In the genomic region with DNA sequence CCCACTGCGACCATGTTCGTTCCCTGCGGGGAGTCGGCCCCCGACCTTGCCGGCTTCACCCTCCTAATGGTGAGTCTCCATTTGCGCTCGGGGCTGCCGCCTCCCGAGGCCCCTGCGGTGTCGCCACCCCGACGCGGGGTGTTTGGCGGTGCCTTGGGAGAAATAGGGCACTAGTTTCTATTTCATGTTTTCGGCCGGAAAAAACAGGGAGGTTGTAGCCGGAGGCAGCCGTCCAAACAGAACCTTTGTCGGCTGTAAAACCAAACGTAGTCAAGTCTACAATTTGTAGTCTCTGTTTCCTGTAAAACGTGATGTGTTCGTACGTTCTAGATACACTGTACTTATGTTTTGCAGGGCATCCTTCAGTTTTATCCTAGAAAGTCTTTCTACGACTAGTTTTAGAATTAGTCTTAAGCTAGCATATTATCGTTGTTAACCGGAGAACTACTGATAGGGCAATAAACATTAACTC, we compare ENCODE assay signal across 8 cellular contexts. TPM values are rescaled to one million over a fixed set of nuclear protein-coding genes. Genes with fewer than 3 reads are reported as not detected.
DNase-seq lines count a peak whose midpoint lies in the region; ATAC-seq, FAIRE-seq and TF ChIP-seq lines count a peak whose summit lies in the region.

No MANE protein-coding gene starts in this region.

- peaks cover 51 to 57% (median 54%) of the 10 kb centered on the region in 3 donors for H3K4me1 Mint-ChIP-seq in T-cell

- TF ChIP-seq RAD21 in A549 (conservative IDR thresholded peaks at IDR 0.05 in 1 of 2, IDR thresholded peaks at IDR 0.05 in 1 of 2), result no peak

- H3K4me2 ChIP-seq in A549, result peak overlapping the region; percentile 98
- H3K4me2 ChIP-seq in smooth muscle cell, result peak overlapping the region; percentile 90

- H3K27ac ChIP-seq in A549, result peak overlapping the region; percentile 90 to 98
- peak overlapping the region; percentile 98 for H3K27ac ChIP-seq in smooth muscle cell (ENCODE audit: low read depth)

- POLR2A ChIA-PET in A549 (lab: Yijun Ruan, JAX), result interaction anchor here (0.6 to 1.4 kb wide), 6 partner anchors 9 to 326 kb away, joined by 3 to 6 read pairs (median 4); a partner anchor contains a TSS
- POLR2A ChIA-PET in T-cell (lab: Charles Lee), result no interaction called here

- no peak for FAIRE-seq in A549 (lab: Jason Lieb, UNC)

- H3K36me3 ChIP-seq in smooth muscle cell (ENCODE audit: low read depth), result peaks cover 10% of the 10 kb centered on the region

- H3K9me3 ChIP-seq in A549 (no peaks in the 10 kb centered on the region), smooth muscle cell (replicated peaks; ENCODE audit: low read depth) (no peaks in the 10 kb centered on the region)

- intact Hi-C loops in left ventricle myocardium superior (cut with micrococcal nuclease), result no loop called here

- TF ChIP-seq EP300 in A549 (IDR thresholded peaks at IDR 0.05), result no peak

- DNase-seq in A549 (ENCODE audit: low read depth in 1 of 2, low spot score in 1 of 2) (no peak), T-cell (no peak), left ventricle myocardium superior (no peak), smooth muscle cell (lab: John Stamatoyannopoulos, UW; ENCODE audit: unreplicated experiment) (no peak), activated gamma-delta T cell (lab: John Stamatoyannopoulos, UW) (no peak), NCI-H526 (lab: John Stamatoyannopoulos, UW) (no peak), D341Med (ENCODE audit: low spot score) (no peak)

- peak overlapping the region; percentile 85 to 97 (median 93) for H3K4me3 Mint-ChIP-seq in T-cell

- peak overlapping the region; percentile 99 for H3K9ac ChIP-seq in smooth muscle cell (ENCODE audit: low read depth)

- WGBS in A549 (ENCODE audit: missing lambda C conversion rate), result under 1% methylated on average over 12 of the region's 28 CpGs
- under 1% methylated on average over 28 of the region's 28 CpGs for WGBS in smooth muscle cell (ENCODE audit: low lambda C conversion rate)

- peaks cover 56% of the 10 kb centered on the region for H3K79me2 ChIP-seq in smooth muscle cell (ENCODE audit: low read depth)

- peak overlapping the region; percentile 96 to 100 for H3K27ac Mint-ChIP-seq in T-cell

- H4K20me1 ChIP-seq in smooth muscle cell (ENCODE audit: low read depth), result peaks cover 9% of the 10 kb centered on the region

- H2AFZ ChIP-seq in smooth muscle cell (ENCODE audit: low read depth), result peak overlapping the region; percentile 93

- TF ChIP-seq CTCF in A549 (IDR thresholded peaks at IDR 0.05) (no peak), smooth muscle cell (IDR thresholded peaks at IDR 0.05; ENCODE audit: borderline replicate concordance, insufficient read depth, poor library complexity, severe bottlenecking) (no peak)

- no peak for TF ChIP-seq POLR2A in A549 (IDR thresholded peaks at IDR 0.05; ENCODE audit: low read length)

- no peaks in the 10 kb centered on the region for H3K27me3 ChIP-seq in smooth muscle cell (ENCODE audit: low read depth)

- H3K36me3 Mint-ChIP-seq in T-cell, result peaks cover 19% of the 10 kb centered on the region

- ATAC-seq in A549 (peak; percentile 74; a peak in 4 of 6 replicates), GM21390 (IDR thresholded peaks at IDR 0.05; ENCODE audit: unreplicated experiment) (peak; percentile 30), T-cell (replicated peaks in 1 of 4) (peak; percentile 47 to 60 (median 52)), left ventricle myocardium superior (peak; percentile 64)

- no peaks in the 10 kb centered on the region for H3K9me3 Mint-ChIP-seq in T-cell

- H3K4me3 ChIP-seq in A549, result peak overlapping the region; percentile 64
- peak overlapping the region; percentile 84 for H3K4me3 ChIP-seq in smooth muscle cell

- peaks cover 43% of the 10 kb centered on the region for H3K4me1 ChIP-seq in A549
- peaks cover 20% of the 10 kb centered on the region for H3K4me1 ChIP-seq in smooth muscle cell (ENCODE audit: low read depth)

- no peaks in the 10 kb centered on the region for H3F3A ChIP-seq in smooth muscle cell (ENCODE audit: low read depth)

- CTCF ChIA-PET in A549 (lab: Yijun Ruan, JAX) (interaction anchor here (1.2 kb wide), 1 partner anchor 231 kb away, joined by 3 read pairs; no protein-coding TSS in a partner anchor), T-cell (lab: Charles Lee) (interaction anchor here (0.6 to 1.4 kb wide), 4 partner anchors 181 to 326 kb away, joined by 3 to 4 read pairs (median 4); a partner anchor contains a TSS)

- no peaks in the 10 kb centered on the region for H3K27me3 Mint-ChIP-seq in T-cell

TF ChIP-seq in A549, 52 proteins besides CTCF, POLR2A, EP300 and RAD21:
- TF ChIP-seq MYC (IDR thresholded peaks at IDR 0.05; ENCODE audit: borderline replicate concordance, low read length) (no peak), NFE2L2 (conservative IDR thresholded peaks at IDR 0.05; ENCODE audit: low read length) (no peak), JUN (IDR thresholded peaks at IDR 0.05) (0 out of 5 replicates have a peak, but pooled peaks of 1 of the 2 experiments have one; percentile 7), HDAC2 (IDR thresholded peaks at IDR 0.05) (no peak), MAFK (IDR thresholded peaks at IDR 0.05; ENCODE audit: partially characterized antibody) (no peak), ZNF302 (CRISPR knock-in tag; IDR thresholded peaks at IDR 0.05) (no peak), KDM5A (IDR thresholded peaks at IDR 0.05) (0 out of 2 replicates have a peak, but pooled peaks have one; percentile 38), POLR2AphosphoS2 (conservative IDR thresholded peaks at IDR 0.05; ENCODE audit: low read length) (no peak), BHLHE40 (IDR thresholded peaks at IDR 0.05; ENCODE audit: low read depth, low read length) (no peak), ZC3H11A (IDR thresholded peaks at IDR 0.05) (no peak), HEYL (CRISPR knock-in tag; IDR thresholded peaks at IDR 0.05) (no peak), ESRRA (IDR thresholded peaks at IDR 0.05; ENCODE audit: borderline replicate concordance, low read length) (no peak), JUNB (IDR thresholded peaks at IDR 0.05) (no peak), ZFP36 (IDR thresholded peaks at IDR 0.05; ENCODE audit: borderline replicate concordance, partially characterized antibody) (no peak), EHF (CRISPR knock-in tag; IDR thresholded peaks at IDR 0.05) (no peak), FOSL2 (IDR thresholded peaks at IDR 0.05) (no peak), FOSL2 (CRISPR knock-in tag; IDR thresholded peaks at IDR 0.05) (no peak), CHD2 (IDR thresholded peaks at IDR 0.05; ENCODE audit: low read length, partially characterized antibody) (no peak), PHF8 (IDR thresholded peaks at IDR 0.05; ENCODE audit: borderline replicate concordance, low read depth) (peak; percentile 80; the same call in 1 of the 2 replicates), RNF2 (IDR thresholded peaks at IDR 0.05; ENCODE audit: borderline replicate concordance, low read depth) (no peak), TP53 (CRISPR knock-in tag; IDR thresholded peaks at IDR 0.05) (no peak), ZSCAN20 (CRISPR knock-in tag; IDR thresholded peaks at IDR 0.05) (no peak)
- TF ChIP-seq, protein P1, sequence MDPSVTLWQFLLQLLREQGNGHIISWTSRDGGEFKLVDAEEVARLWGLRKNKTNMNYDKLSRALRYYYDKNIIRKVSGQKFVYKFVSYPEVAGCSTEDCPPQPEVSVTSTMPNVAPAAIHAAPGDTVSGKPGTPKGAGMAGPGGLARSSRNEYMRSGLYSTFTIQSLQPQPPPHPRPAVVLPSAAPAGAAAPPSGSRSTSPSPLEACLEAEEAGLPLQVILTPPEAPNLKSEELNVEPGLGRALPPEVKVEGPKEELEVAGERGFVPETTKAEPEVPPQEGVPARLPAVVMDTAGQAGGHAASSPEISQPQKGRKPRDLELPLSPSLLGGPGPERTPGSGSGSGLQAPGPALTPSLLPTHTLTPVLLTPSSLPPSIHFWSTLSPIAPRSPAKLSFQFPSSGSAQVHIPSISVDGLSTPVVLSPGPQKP (IDR thresholded peaks at IDR 0.05; ENCODE audit: low read depth, low read length), result no peak

RNA-seq across cellular contexts. Expression of a gene that starts 0.3 kb away (rescaled TPM):
- polyA plus RNA-seq in A549 (2011; rRNA removed), result 69.2 and 76.8 TPM in 2 replicates
- polyA plus RNA-seq in A549 (2012; cell fraction: cytosol; rRNA removed), result 27.4 and 32.9 TPM in 2 replicates
- polyA plus RNA-seq in A549 (2012; cell fraction: nucleus; rRNA removed), result 11.3 and 13.9 TPM in 2 replicates
- 75.3 to 76.5 TPM (median 75.7 TPM) in 3 replicates for polyA plus RNA-seq in A549 (2017; fragmentation: RNase III; extraction: RNeasy Plus Mini Kit Qiagen cat#74134 plus additional on column Dnase treatment)
- polyA minus RNA-seq in A549 (2011; rRNA and poly(A)+ RNA removed), result 24.7 and 28.8 TPM in 2 replicates
- total RNA-seq in T-cell, result 10 to 100 TPM; 50.3 to 59.9 (median 56.1) TPM
- 40.6 TPM for total RNA-seq in left ventricle myocardium superior
- total RNA-seq in smooth muscle cell, result 80.1 and 80.4 TPM in 2 replicates
- 67.0 and 71.3 TPM in 2 replicates for polyA plus RNA-seq in smooth muscle cell

RNA-seq across cellular contexts. Expression of a gene that starts 0.6 kb away (rescaled TPM):
- polyA plus RNA-seq in A549 (2011; rRNA removed) (12.4 and 13.1 TPM in 2 replicates), A549 (2017; fragmentation: RNase III; extraction: RNeasy Plus Mini Kit Qiagen cat#74134 plus additional on column Dnase treatment) (7.8 to 7.9 TPM (median 7.9 TPM) in 3 replicates), smooth muscle cell (2.8 and 3.0 TPM in 2 replicates)
- polyA plus RNA-seq in A549 (2012; cell fraction: cytosol; rRNA removed), result 5.6 and 6.0 TPM in 2 replicates
- 7.7 TPM in 2 replicates for polyA plus RNA-seq in A549 (2012; cell fraction: nucleus; rRNA removed)
- 6.3 and 11.7 TPM in 2 replicates for polyA minus RNA-seq in A549 (2011; rRNA and poly(A)+ RNA removed)
- total RNA-seq in T-cell (1 to 10 TPM; 6.8 to 9.7 (median 8.2) TPM), left ventricle myocardium superior (3.7 TPM), smooth muscle cell (11.7 and 21.2 TPM in 2 replicates)

RNA-seq across cellular contexts. Expression of a gene that starts 45.2 kb away (rescaled TPM):
- 23.2 and 29.4 TPM in 2 replicates for polyA plus RNA-seq in A549 (2011; rRNA removed)
- polyA plus RNA-seq in A549 (2012; cell fraction: cytosol; rRNA removed), result 4.0 and 4.7 TPM in 2 replicates
- 4.7 and 8.4 TPM in 2 replicates for polyA plus RNA-seq in A549 (2012; cell fraction: nucleus; rRNA removed)
- polyA plus RNA-seq in A549 (2017; fragmentation: RNase III; extraction: RNeasy Plus Mini Kit Qiagen cat#74134 plus additional on column Dnase treatment), result 8.3 to 9.1 TPM (median 8.9 TPM) in 3 replicates
- polyA minus RNA-seq in A549 (2011; rRNA and poly(A)+ RNA removed), result 19.7 and 21.7 TPM in 2 replicates
- 1 to 10 TPM; 1.1 to 2.9 (median 1.4) TPM for total RNA-seq in T-cell
- total RNA-seq in left ventricle myocardium superior, result 41.0 TPM
- total RNA-seq in smooth muscle cell, result 18.1 and 25.8 TPM in 2 replicates
- polyA plus RNA-seq in smooth muscle cell, result 12.6 and 12.8 TPM in 2 replicates
